14 cellular contexts compared by ENCODE assay signal in the genomic region with DNA sequence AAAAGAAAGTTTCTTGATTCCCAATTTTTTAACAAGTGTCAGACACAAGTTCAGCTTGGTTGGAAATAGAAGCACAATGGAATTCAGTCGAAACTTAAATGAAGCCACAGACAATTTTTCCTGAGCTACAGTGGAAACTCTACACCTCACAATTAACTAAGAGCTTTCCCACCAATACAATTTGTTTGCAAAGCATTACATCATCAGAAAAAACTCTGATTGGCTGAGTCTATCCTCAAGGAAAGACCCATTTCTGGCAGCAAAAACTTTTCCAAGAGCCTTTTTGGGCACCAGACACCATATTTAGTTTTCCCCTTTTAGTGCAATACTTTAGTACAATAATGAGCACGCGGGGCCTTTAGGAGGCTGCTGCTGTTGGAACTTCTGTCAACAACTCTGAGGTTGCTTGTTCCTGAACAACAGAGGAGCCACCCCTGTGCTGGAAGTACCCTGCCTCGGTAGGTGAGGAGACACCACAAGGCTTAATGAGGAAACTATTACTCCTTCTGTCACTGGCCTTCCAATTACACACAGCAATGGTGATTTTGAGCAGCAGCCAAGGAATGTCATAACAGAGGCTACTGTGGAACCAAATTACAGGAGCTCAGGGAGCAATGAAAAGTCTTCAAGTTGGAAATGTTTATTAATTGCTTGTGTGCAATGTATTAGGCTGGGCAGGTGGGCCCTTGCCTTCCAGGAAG.
DNase-seq lines count a peak whose midpoint lies in the region; ATAC-seq and TF ChIP-seq lines count a peak whose summit lies in the region.
"Had no signal": no experiment of that assay in that cellular context is flagged by ENCODE, and none has a peak within 500 bp of the region (broad histone marks: within the 10 kb centered on the region; RNA-seq: fewer than 3 reads in every experiment).

No MANE protein-coding gene starts in this region.

- peak; percentile 50 for ATAC-seq in sciatic nerve

- H3K36me3 ChIP-seq in thyroid gland = no peaks in the 10 kb centered on the region
- H3K36me3 ChIP-seq in CD4-positive, alpha-beta memory T cell (ENCODE audit: insufficient read depth, low read length) = no peaks in the 10 kb centered on the region
- H3K36me3 ChIP-seq: HAP-1, uterus had no signal

- no peak overlapping the region for H3K27ac Mint-ChIP-seq in CD4-positive, alpha-beta memory T cell
- H3K27ac Mint-ChIP-seq: activated naive CD4-positive, alpha-beta T cell treated with anti-CD3 and anti-CD28 coated beads, Interleukin-2, amount 10 ng/mL, durations not matched to agents 7 days and 5 days had no signal

- POLR2A ChIA-PET in CD4-positive, alpha-beta memory T cell (lab: Charles Lee; ENCODE audit: partially characterized antibody) = no interaction called here

- H3K4me3 ChIP-seq in fibroblast of mammary gland (ENCODE audit: control insufficient read depth, low read depth, low read length) (no peak overlapping the region), thyroid gland (replicated peaks in 1 of 3) (no peak overlapping the region)
- no peak overlapping the region for H3K4me3 ChIP-seq in CD4-positive, alpha-beta memory T cell (ENCODE audit: low read length in 2 of 2)
- H3K4me3 ChIP-seq: HAP-1, uterus had no signal

- TF ChIP-seq CTCF in fibroblast of mammary gland (conservative IDR thresholded peaks at IDR 0.05; ENCODE audit: control insufficient read depth, insufficient read depth, low read depth, low read length) = no peak
- TF ChIP-seq CTCF in thyroid gland (IDR thresholded peaks at IDR 0.05) = no peak

- H3K27me3 ChIP-seq in thyroid gland = no peaks in the 10 kb centered on the region
- no peaks in the 10 kb centered on the region for H3K27me3 ChIP-seq in CD4-positive, alpha-beta memory T cell (ENCODE audit: insufficient read depth, low read length)
- H3K27me3 ChIP-seq: uterus had no signal

- no peaks in the 10 kb centered on the region for H3K9me3 ChIP-seq in thyroid gland
- H3K9me3 ChIP-seq in CD4-positive, alpha-beta memory T cell (ENCODE audit: control insufficient read depth in 1 of 2, low read length in 2 of 2) = no peaks in the 10 kb centered on the region
- H3K9me3 ChIP-seq: HAP-1, uterus had no signal

- H3K9me3 Mint-ChIP-seq in CD4-positive, alpha-beta memory T cell = peaks cover 0 to 1% (median 0%) of the 10 kb centered on the region in 8 donors
- H3K9me3 Mint-ChIP-seq: activated naive CD4-positive, alpha-beta T cell treated with anti-CD3 and anti-CD28 coated beads, Interleukin-2, amount 10 ng/mL, durations not matched to agents 7 days and 5 days had no signal

- H3K4me1 ChIP-seq in thyroid gland = no peaks in the 10 kb centered on the region
- H3K4me1 ChIP-seq in CD4-positive, alpha-beta memory T cell (ENCODE audit: insufficient read depth, low read length) = no peaks in the 10 kb centered on the region
- H3K4me1 ChIP-seq: HAP-1, uterus had no signal

- no peak for TF ChIP-seq POLR2A in thyroid gland (IDR thresholded peaks at IDR 0.05)

- H3K27me3 Mint-ChIP-seq in CD4-positive, alpha-beta memory T cell = peaks cover 1% of the 10 kb centered on the region in 2 donors
- H3K27me3 Mint-ChIP-seq: activated naive CD4-positive, alpha-beta T cell treated with anti-CD3 and anti-CD28 coated beads, Interleukin-2, amount 10 ng/mL, durations not matched to agents 7 days and 5 days had no signal

- 69 to 77% methylated on average over 4 of the region's 4 CpGs for WGBS in thyroid gland, 2 donors

- intact Hi-C loops in sciatic nerve (cut with DNase I) (no loop called here), thyroid gland (cut with DNase I) (no loop called here)
- intact Hi-C loops in CD4-positive, alpha-beta memory T cell (cut with micrococcal nuclease) = no loop called here

- CTCF ChIA-PET in CD4-positive, alpha-beta memory T cell (lab: Charles Lee; ENCODE audit: partially characterized antibody) = no interaction called here

- H3K27ac ChIP-seq in thyroid gland = no peak overlapping the region
- no peak overlapping the region for H3K27ac ChIP-seq in CD4-positive, alpha-beta memory T cell (ENCODE audit: low read depth, low read length)
- H3K27ac ChIP-seq: uterus had no signal

- no peaks in the 10 kb centered on the region for H3K36me3 Mint-ChIP-seq in CD4-positive, alpha-beta memory T cell
- H3K36me3 Mint-ChIP-seq: activated naive CD4-positive, alpha-beta T cell treated with anti-CD3 and anti-CD28 coated beads, Interleukin-2, amount 10 ng/mL, durations not matched to agents 7 days and 5 days had no signal

- no peak overlapping the region for H3K4me3 Mint-ChIP-seq in CD4-positive, alpha-beta memory T cell
- H3K4me3 Mint-ChIP-seq: activated naive CD4-positive, alpha-beta T cell treated with anti-CD3 and anti-CD28 coated beads, Interleukin-2, amount 10 ng/mL, durations not matched to agents 7 days and 5 days had no signal

- DNase-seq in NCI-H748 (lab: John Stamatoyannopoulos, UW; ENCODE audit: unreplicated experiment) (peak; percentile 23), NCI-H748 treated with DMSO at 0.1 percent for 48 hours (lab: John Stamatoyannopoulos, UW) (no peak), RPMI7951 (ENCODE audit: low read depth) (peak; percentile 36), fibroblast of mammary gland (ENCODE audit: low read depth) (peak; percentile 19), sciatic nerve (ENCODE audit: low spot score) (no peak), thyroid gland (no peak)
- DNase-seq in activated CD4-positive, alpha-beta T cell treated with anti-CD3 and anti-CD28 coated beads for 1 hour = no peak
- no peak for DNase-seq in CD4-positive, alpha-beta memory T cell
- DNase-seq: ACHN; activated CD8-positive, alpha-beta memory T cell treated with anti-CD3 and anti-CD28 coated beads for 24 hours; activated naive CD4-positive, alpha-beta T cell treated with anti-CD3 and anti-CD28 coated beads, Interleukin-2, amount 10 ng/mL, durations not matched to agents 7 days and 5 days; stimulated activated CD4-positive, alpha-beta T cell treated with anti-CD3 and anti-CD28 coated beads, Interleukin-1b, Interleukin-23, amount 100 ng/mL, for 48 hours; uterus had no signal

- peaks cover 0 to 6% (median 2%) of the 10 kb centered on the region in 4 donors for H3K4me1 Mint-ChIP-seq in CD4-positive, alpha-beta memory T cell

Comparison
In these comparisons a context has a peak if more than half of its experiments do, and no peak if none do; other contexts are left out.
1. DNase-seq: peak in NCI-H748 (single experiment), RPMI7951 (single experiment) and fibroblast of mammary gland (single experiment); none in NCI-H748 treated with DMSO at 0.1 percent for 48 hours (single experiment), sciatic nerve (single experiment), activated CD4-positive, alpha-beta T cell treated with anti-CD3 and anti-CD28 coated beads for 1 hour (single experiment), thyroid gland (0 of 2) and CD4-positive, alpha-beta memory T cell (0 of 5).